8 cellular contexts compared by ENCODE assay signal in genomic region chr20:35226775-35227681, GRCh38. TPM values are rescaled to one million over a fixed set of nuclear protein-coding genes. Genes with fewer than 3 reads are reported as not detected.
DNase-seq lines count a peak whose midpoint lies in the region; ATAC-seq and TF ChIP-seq lines count a peak whose summit lies in the region.

No MANE protein-coding gene starts in this region.

- TF ChIP-seq CTCF in Peyer's patch (IDR thresholded peaks at IDR 0.05) = no peak

- peak overlapping the region in 3 of 4 donors; percentile 26 to 54 (median 30) for H3K4me3 ChIP-seq in Peyer's patch

- peak overlapping the region; percentile 58 for H3K4me3 Mint-ChIP-seq in activated naive CD4-positive, alpha-beta T cell treated with anti-CD3 and anti-CD28 coated beads for 36 hours

- peaks cover 0 to 5% (median 0%) of the 10 kb centered on the region in 4 donors for H3K4me1 ChIP-seq in Peyer's patch

- peaks cover 0 to 6% of the 10 kb centered on the region in 2 donors for H3K27me3 ChIP-seq in Peyer's patch

- no peaks in the 10 kb centered on the region for H3K9me3 Mint-ChIP-seq in activated naive CD4-positive, alpha-beta T cell treated with anti-CD3 and anti-CD28 coated beads for 36 hours

- no peaks in the 10 kb centered on the region for H3K9me3 ChIP-seq in Peyer's patch

- no peak for ATAC-seq in HG02884 (IDR thresholded peaks at IDR 0.05; ENCODE audit: unreplicated experiment)
- no peak for ATAC-seq in GM19328 (IDR thresholded peaks at IDR 0.05; ENCODE audit: unreplicated experiment)

- H3K27ac Mint-ChIP-seq in activated naive CD4-positive, alpha-beta T cell treated with anti-CD3 and anti-CD28 coated beads for 36 hours = no peak overlapping the region

- CTCF ChIA-PET in activated naive CD4-positive, alpha-beta T cell treated with anti-CD3 and anti-CD28 coated beads for 36 hours (lab: Charles Lee) = interaction anchor here (1.0 to 1.1 kb wide), 2 partner anchors 102 to 131 kb away, joined by 3 to 5 read pairs; no protein-coding TSS in a partner anchor

- H3K4me1 Mint-ChIP-seq in activated naive CD4-positive, alpha-beta T cell treated with anti-CD3 and anti-CD28 coated beads for 36 hours (ENCODE audit: low read depth) = peaks cover 7% of the 10 kb centered on the region

- H3K36me3 Mint-ChIP-seq in activated naive CD4-positive, alpha-beta T cell treated with anti-CD3 and anti-CD28 coated beads for 36 hours (ENCODE audit: low read depth) = peaks cover 16% of the 10 kb centered on the region

- H3K27me3 Mint-ChIP-seq in activated naive CD4-positive, alpha-beta T cell treated with anti-CD3 and anti-CD28 coated beads for 36 hours (ENCODE audit: low read depth) = peaks cover 21% of the 10 kb centered on the region

- peak; percentile 15 to 36 for DNase-seq in NCI-H2081 (lab: John Stamatoyannopoulos, UW)
- DNase-seq in NCI-H2081 treated with DMSO at 0.1 percent for 48 hours (lab: John Stamatoyannopoulos, UW) = no peak
- DNase-seq in Peyer's patch = peak in 1 of 3 donors; percentile 59
- peak; percentile 58 for DNase-seq in activated naive CD4-positive, alpha-beta T cell treated with anti-CD3 and anti-CD28 coated beads for 36 hours
- DNase-seq in head of caudate nucleus = peak in 38 of 42 donors; percentile 11 to 71 (median 38)
- peak; percentile 85 for DNase-seq in posterior vena cava (ENCODE audit: low spot score)

- no peak for TF ChIP-seq POLR2A in Peyer's patch (IDR thresholded peaks at IDR 0.05)

- no peaks in the 10 kb centered on the region for H3K36me3 ChIP-seq in Peyer's patch

- intact Hi-C loops in activated naive CD4-positive, alpha-beta T cell treated with anti-CD3 and anti-CD28 coated beads for 36 hours (cut with micrococcal nuclease) = no loop called here
- intact Hi-C loops in head of caudate nucleus (cut with DNase I) = no loop called here
- intact Hi-C loops in posterior vena cava (cut with DNase I) = no loop called here

- no peak overlapping the region for H3K27ac ChIP-seq in Peyer's patch

RNA-seq across cellular contexts. Expression of gene MMP24, which starts 0.5 kb away (rescaled TPM):
- total RNA-seq in Peyer's patch (1 to 10 TPM in 2 of 4 donors, under 1 TPM in 1, not detected in 1; 0.70 to 2.7 (median 1.3) TPM), posterior vena cava (under 1 TPM; 0.52 to 0.88 TPM)
- total RNA-seq in activated naive CD4-positive, alpha-beta T cell treated with anti-CD3 and anti-CD28 coated beads for 36 hours = not detected

RNA-seq across cellular contexts. Expression of gene MMP24OS, which starts 50.9 kb away (rescaled TPM):
- total RNA-seq in Peyer's patch (10 to 100 TPM; 23.1 to 86.1 (median 58.6) TPM), posterior vena cava (10 to 100 TPM; 40.4 to 54.6 TPM)
- 10 to 100 TPM; 26.4 to 29.2 TPM for total RNA-seq in activated naive CD4-positive, alpha-beta T cell treated with anti-CD3 and anti-CD28 coated beads for 36 hours

RNA-seq across cellular contexts. Expression of gene PROCR, which starts 55.2 kb away (rescaled TPM):
- total RNA-seq in Peyer's patch (10 to 100 TPM; 14.2 to 51.2 (median 25.8) TPM), posterior vena cava (100 to 1,000 TPM; 181 to 239 TPM)
- total RNA-seq in activated naive CD4-positive, alpha-beta T cell treated with anti-CD3 and anti-CD28 coated beads for 36 hours = 1 to 10 TPM; 1.5 to 1.7 TPM

RNA-seq across cellular contexts. Expression of gene EIF6, which starts 57.5 kb away (rescaled TPM):
- total RNA-seq in Peyer's patch (100 to 1,000 TPM in 3 of 4 donors, 10 to 100 TPM in 1; 77.6 to 196 (median 157) TPM), posterior vena cava (10 to 100 TPM; 61.9 to 89.7 TPM)
- 10 to 100 TPM; 93.0 to 94.7 TPM for total RNA-seq in activated naive CD4-positive, alpha-beta T cell treated with anti-CD3 and anti-CD28 coated beads for 36 hours

Comparison
In these comparisons a context has a peak if more than half of its experiments do, and no peak if none do; other contexts are left out.
1. RNA of gene PROCR, which starts 55.2 kb away (total RNA-seq): 181 to 239 TPM in posterior vena cava and 14.2 to 51.2 TPM in Peyer's patch; 1.5 to 1.7 TPM in activated naive CD4-positive, alpha-beta T cell treated with anti-CD3 and anti-CD28 coated beads for 36 hours; every median in the first group is over 4 times any median in the second.